1 cellular context compared by ENCODE assay signal in the genomic region with DNA sequence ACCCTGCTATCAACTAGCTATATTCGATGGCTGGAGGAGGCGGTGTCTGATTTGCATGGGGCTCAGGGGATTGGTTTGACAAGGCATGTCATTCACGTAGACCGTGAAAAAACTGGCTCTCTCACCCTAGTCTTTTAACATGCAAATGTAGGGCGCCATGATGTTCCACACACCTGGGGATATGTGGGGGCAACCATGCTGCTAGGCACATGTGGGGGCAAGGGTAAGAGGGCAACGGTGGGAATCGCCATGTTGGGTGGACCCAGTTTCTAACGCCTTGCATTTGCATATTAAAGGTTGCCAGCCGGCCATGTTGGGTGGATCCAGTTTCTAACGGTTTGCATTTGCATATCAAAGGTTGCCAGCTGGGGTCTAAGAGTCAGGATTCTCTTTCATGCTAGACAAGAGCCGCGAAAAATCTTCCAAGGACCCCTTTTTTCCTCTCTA.
TF ChIP-seq lines count a peak whose summit lies in the region.

No MANE protein-coding gene starts in this region.

TF ChIP-seq in K562, 482 proteins besides CTCF, POLR2A, EP300 and RAD21 (continued from another document and continues in another):
- TF ChIP-seq ZBTB40 (IDR thresholded peaks at IDR 0.05): no peak
- no peak for TF ChIP-seq ZBTB40 (CRISPR knock-in tag; IDR thresholded peaks at IDR 0.05)
- TF ChIP-seq ZBTB1 (CRISPR knock-in tag; IDR thresholded peaks at IDR 0.05; ENCODE audit: borderline replicate concordance, low read depth): no peak
- no peak for TF ChIP-seq SLC30A9 (CRISPR knock-in tag; IDR thresholded peaks at IDR 0.05)
- no peak for TF ChIP-seq SMARCE1 (IDR thresholded peaks at IDR 0.05)
- no peak for TF ChIP-seq ZNF175 (CRISPR knock-in tag; IDR thresholded peaks at IDR 0.05; ENCODE audit: low read depth)
- no peak for TF ChIP-seq LARP7 (IDR thresholded peaks at IDR 0.05)
- TF ChIP-seq SREBF1 (IDR thresholded peaks at IDR 0.05; ENCODE audit: borderline replicate concordance, low read depth, low read length): no peak
- TF ChIP-seq, protein P1, sequence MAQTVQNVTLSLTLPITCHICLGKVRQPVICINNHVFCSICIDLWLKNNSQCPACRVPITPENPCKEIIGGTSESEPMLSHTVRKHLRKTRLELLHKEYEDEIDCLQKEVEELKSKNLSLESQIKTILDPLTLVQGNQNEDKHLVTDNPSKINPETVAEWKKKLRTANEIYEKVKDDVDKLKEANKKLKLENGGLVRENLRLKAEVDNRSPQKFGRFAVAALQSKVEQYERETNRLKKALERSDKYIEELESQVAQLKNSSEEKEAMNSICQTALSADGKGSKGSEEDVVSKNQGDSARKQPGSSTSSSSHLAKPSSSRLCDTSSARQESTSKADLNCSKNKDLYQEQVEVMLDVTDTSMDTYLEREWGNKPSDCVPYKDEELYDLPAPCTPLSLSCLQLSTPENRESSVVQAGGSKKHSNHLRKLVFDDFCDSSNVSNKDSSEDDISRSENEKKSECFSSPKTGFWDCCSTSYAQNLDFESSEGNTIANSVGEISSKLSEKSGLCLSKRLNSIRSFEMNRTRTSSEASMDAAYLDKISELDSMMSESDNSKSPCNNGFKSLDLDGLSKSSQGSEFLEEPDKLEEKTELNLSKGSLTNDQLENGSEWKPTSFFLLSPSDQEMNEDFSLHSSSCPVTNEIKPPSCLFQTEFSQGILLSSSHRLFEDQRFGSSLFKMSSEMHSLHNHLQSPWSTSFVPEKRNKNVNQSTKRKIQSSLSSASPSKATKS (CRISPR knock-in tag; IDR thresholded peaks at IDR 0.05): no peak
- no peak for TF ChIP-seq ZNF431 (CRISPR knock-in tag; IDR thresholded peaks at IDR 0.05)
- TF ChIP-seq, protein P2, sequence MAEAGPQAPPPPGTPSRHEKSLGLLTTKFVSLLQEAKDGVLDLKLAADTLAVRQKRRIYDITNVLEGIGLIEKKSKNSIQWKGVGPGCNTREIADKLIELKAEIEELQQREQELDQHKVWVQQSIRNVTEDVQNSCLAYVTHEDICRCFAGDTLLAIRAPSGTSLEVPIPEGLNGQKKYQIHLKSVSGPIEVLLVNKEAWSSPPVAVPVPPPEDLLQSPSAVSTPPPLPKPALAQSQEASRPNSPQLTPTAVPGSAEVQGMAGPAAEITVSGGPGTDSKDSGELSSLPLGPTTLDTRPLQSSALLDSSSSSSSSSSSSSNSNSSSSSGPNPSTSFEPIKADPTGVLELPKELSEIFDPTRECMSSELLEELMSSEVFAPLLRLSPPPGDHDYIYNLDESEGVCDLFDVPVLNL (CRISPR knock-in tag; IDR thresholded peaks at IDR 0.05; ENCODE audit: low read depth): no peak
- no peak for TF ChIP-seq ZNF174 (CRISPR knock-in tag; IDR thresholded peaks at IDR 0.05)
- no peak for TF ChIP-seq ZNF77 (CRISPR knock-in tag; IDR thresholded peaks at IDR 0.05)
- no peak for TF ChIP-seq PHF20 (IDR thresholded peaks at IDR 0.05; ENCODE audit: partially characterized antibody)
- TF ChIP-seq, protein P3, sequence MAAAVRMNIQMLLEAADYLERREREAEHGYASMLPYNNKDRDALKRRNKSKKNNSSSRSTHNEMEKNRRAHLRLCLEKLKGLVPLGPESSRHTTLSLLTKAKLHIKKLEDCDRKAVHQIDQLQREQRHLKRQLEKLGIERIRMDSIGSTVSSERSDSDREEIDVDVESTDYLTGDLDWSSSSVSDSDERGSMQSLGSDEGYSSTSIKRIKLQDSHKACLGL (CRISPR knock-in tag; IDR thresholded peaks at IDR 0.05; ENCODE audit: borderline replicate concordance, poor library complexity, severe bottlenecking): no peak
- TF ChIP-seq ZBED1 (IDR thresholded peaks at IDR 0.05): no peak
- no peak for TF ChIP-seq NR2C2 (CRISPR knock-in tag; IDR thresholded peaks at IDR 0.05)
- TF ChIP-seq NR2C2 (tag; IDR thresholded peaks at IDR 0.05): peak; percentile 72
- TF ChIP-seq GATAD2B (IDR thresholded peaks at IDR 0.05; ENCODE audit: borderline replicate concordance): no peak
- TF ChIP-seq MIER1 (IDR thresholded peaks at IDR 0.05; ENCODE audit: low read depth): no peak
- no peak for TF ChIP-seq IFI16 (CRISPR knock-in tag; IDR thresholded peaks at IDR 0.05)
- TF ChIP-seq ZMIZ1 (IDR thresholded peaks at IDR 0.05; ENCODE audit: low read depth in 2 of 2, low read length in 2 of 2): no peak
- no peak for TF ChIP-seq CCAR2 (IDR thresholded peaks at IDR 0.05; ENCODE audit: low read depth, low read length)
- no peak for TF ChIP-seq POLR2G (IDR thresholded peaks at IDR 0.05; ENCODE audit: low read depth, low read length)
- TF ChIP-seq, protein P4, sequence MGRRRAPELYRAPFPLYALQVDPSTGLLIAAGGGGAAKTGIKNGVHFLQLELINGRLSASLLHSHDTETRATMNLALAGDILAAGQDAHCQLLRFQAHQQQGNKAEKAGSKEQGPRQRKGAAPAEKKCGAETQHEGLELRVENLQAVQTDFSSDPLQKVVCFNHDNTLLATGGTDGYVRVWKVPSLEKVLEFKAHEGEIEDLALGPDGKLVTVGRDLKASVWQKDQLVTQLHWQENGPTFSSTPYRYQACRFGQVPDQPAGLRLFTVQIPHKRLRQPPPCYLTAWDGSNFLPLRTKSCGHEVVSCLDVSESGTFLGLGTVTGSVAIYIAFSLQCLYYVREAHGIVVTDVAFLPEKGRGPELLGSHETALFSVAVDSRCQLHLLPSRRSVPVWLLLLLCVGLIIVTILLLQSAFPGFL (CRISPR knock-in tag; IDR thresholded peaks at IDR 0.05): no peak
- no peak for TF ChIP-seq TSC22D4 (tag; IDR thresholded peaks at IDR 0.05)
- no peak for TF ChIP-seq SMAD3 (CRISPR knock-in tag; conservative IDR thresholded peaks at IDR 0.05)
- no peak for TF ChIP-seq E2F8 (IDR thresholded peaks at IDR 0.05; ENCODE audit: low read depth, partially characterized antibody)
- TF ChIP-seq KDM5B (IDR thresholded peaks at IDR 0.05; ENCODE audit: insufficient replicate concordance, low read depth, low read length): no peak
- no peak for TF ChIP-seq NEUROD1 (IDR thresholded peaks at IDR 0.05; ENCODE audit: borderline replicate concordance, low read depth, low read length, partially characterized antibody)
- TF ChIP-seq TRIM28 (IDR thresholded peaks at IDR 0.05): no peak
- TF ChIP-seq SIX5 (IDR thresholded peaks at IDR 0.05; ENCODE audit: borderline replicate concordance in 1 of 2, insufficient read depth in 1 of 2, low read depth in 1 of 2, low read length in 2 of 2): no peak
- peak; percentile 74 for TF ChIP-seq MYBL2 (IDR thresholded peaks at IDR 0.05; ENCODE audit: low read depth)
- TF ChIP-seq MYBL2 (CRISPR knock-in tag; IDR thresholded peaks at IDR 0.05; ENCODE audit: borderline replicate concordance): no peak
